In genomic region chr9:9874270-9874669, GRCh38 we compare ENCODE assay signal across 3 cellular contexts.
TF ChIP-seq lines count a peak whose summit lies in the region.

No MANE protein-coding gene starts in this region.

TF ChIP-seq in GM23338, 12 proteins besides CTCF, POLR2A, EP300 and RAD21:
- no peak for TF ChIP-seq ETS1 (IDR thresholded peaks at IDR 0.05)
- TF ChIP-seq NANOG (IDR thresholded peaks at IDR 0.05; ENCODE audit: borderline replicate concordance): no peak
- TF ChIP-seq JUNB (IDR thresholded peaks at IDR 0.05; ENCODE audit: unreplicated experiment): no peak
- TF ChIP-seq POLR2AphosphoS5 (IDR thresholded peaks at IDR 0.05; ENCODE audit: low read depth): no peak
- TF ChIP-seq EZH2 (IDR thresholded peaks at IDR 0.05; ENCODE audit: low read depth, unreplicated experiment): no peak
- no peak for TF ChIP-seq ZNF114 (CRISPR knock-in tag; IDR thresholded peaks at IDR 0.05)
- no peak for TF ChIP-seq STAT1 (IDR thresholded peaks at IDR 0.05; ENCODE audit: unreplicated experiment)

TF ChIP-seq in H1, 55 proteins besides CTCF, POLR2A, EP300 and RAD21:
- TF ChIP-seq SP1 (IDR thresholded peaks at IDR 0.05; ENCODE audit: low read depth, low read length) (no peak), EZH2 (IDR thresholded peaks at IDR 0.05; ENCODE audit: low read depth, low read length, severe bottlenecking) (no peak), ATF3 (IDR thresholded peaks at IDR 0.05; ENCODE audit: insufficient read depth, low read depth, low read length) (no peak), TBP (IDR thresholded peaks at IDR 0.05; ENCODE audit: low read depth, low read length) (no peak), CBX8 (IDR thresholded peaks at IDR 0.05; ENCODE audit: borderline replicate concordance, low read depth, low read length) (no peak), HDAC6 (IDR thresholded peaks at IDR 0.05; ENCODE audit: low read depth, low read length) (no peak), JUN (IDR thresholded peaks at IDR 0.05; ENCODE audit: low read depth, low read length) (no peak), SIN3A (conservative IDR thresholded peaks at IDR 0.05 in 1 of 2, IDR thresholded peaks at IDR 0.05 in 1 of 2; ENCODE audit: low read depth in 1 of 2, low read length in 2 of 2) (no peak), MAFK (IDR thresholded peaks at IDR 0.05; ENCODE audit: low read depth, low read length) (no peak), YY1 (IDR thresholded peaks at IDR 0.05; ENCODE audit: low read depth, low read length) (no peak), BRCA1 (IDR thresholded peaks at IDR 0.05; ENCODE audit: low read depth, low read length) (no peak), ATF2 (IDR thresholded peaks at IDR 0.05; ENCODE audit: low read length) (no peak), SP2 (IDR thresholded peaks at IDR 0.05; ENCODE audit: low read length) (no peak), MAX (IDR thresholded peaks at IDR 0.05) (no peak), TCF12 (IDR thresholded peaks at IDR 0.05; ENCODE audit: low read depth, low read length) (no peak), RBBP5 (IDR thresholded peaks at IDR 0.05; ENCODE audit: borderline replicate concordance, low read depth, low read length) (no peak)

TF ChIP-seq in SK-N-SH, 30 proteins besides CTCF, POLR2A, EP300 and RAD21:
- no peak for TF ChIP-seq GATA2 (CRISPR knock-in tag; IDR thresholded peaks at IDR 0.05)
- no peak for TF ChIP-seq ZBTB33 (IDR thresholded peaks at IDR 0.05; ENCODE audit: borderline replicate concordance, low read depth)
- TF ChIP-seq TEAD4 (IDR thresholded peaks at IDR 0.05; ENCODE audit: borderline replicate concordance, insufficient read depth): no peak
- no peak for TF ChIP-seq TCF12 (IDR thresholded peaks at IDR 0.05)
- no peak for TF ChIP-seq GABPA (IDR thresholded peaks at IDR 0.05; ENCODE audit: low read depth)
- no peak for TF ChIP-seq POLR2AphosphoS5 (IDR thresholded peaks at IDR 0.05; ENCODE audit: low read depth, low read length)
- no peak for TF ChIP-seq USF2 (IDR thresholded peaks at IDR 0.05; ENCODE audit: borderline replicate concordance, low read depth, low read length)
- no peak for TF ChIP-seq PBX3 (IDR thresholded peaks at IDR 0.05)
TF ChIP-seq in SK-N-SH: peak in this region for 0.
